Comparison of ENCODE assay signal across 26 cellular contexts in the genomic region with DNA sequence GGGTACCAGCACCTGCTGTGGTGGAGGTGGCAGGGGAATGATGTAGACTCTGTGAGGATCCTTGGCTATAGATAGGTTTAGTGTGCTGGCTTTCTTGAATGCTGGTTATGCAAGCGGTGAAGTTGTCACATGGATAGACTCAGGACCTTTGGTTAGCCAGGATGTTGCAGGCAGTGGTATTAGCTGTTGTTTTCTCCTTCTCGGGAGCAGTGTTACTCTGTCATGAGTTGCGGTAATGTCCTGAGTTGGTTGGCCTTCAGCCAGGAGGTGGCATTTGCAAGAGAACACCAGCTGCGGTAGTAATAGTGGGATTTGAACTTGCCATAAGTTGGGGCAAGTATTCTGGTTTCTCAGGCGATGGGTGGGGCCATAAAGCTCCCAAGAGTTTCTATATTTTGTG. TPM values are rescaled to one million over a fixed set of nuclear protein-coding genes. Genes with fewer than 3 reads are reported as not detected.
DNase-seq lines count a peak whose midpoint lies in the region; ATAC-seq and TF ChIP-seq lines count a peak whose summit lies in the region.
"Had no signal": no experiment of that assay in that cellular context is flagged by ENCODE, and none has a peak within 500 bp of the region (broad histone marks: within the 10 kb centered on the region; RNA-seq: fewer than 3 reads in every experiment).

No MANE protein-coding gene starts in this region.

- ATAC-seq in WTC11 (no peak), GM18517 (IDR thresholded peaks at IDR 0.05; ENCODE audit: unreplicated experiment) (no peak), HG02678 (IDR thresholded peaks at IDR 0.05; ENCODE audit: unreplicated experiment) (no peak)
- ATAC-seq: CD8-positive, alpha-beta T cell; esophagus mucosa; HepG2; PC-3 had no signal

- H3K36me3 ChIP-seq in endodermal cell (ENCODE audit: control insufficient read depth, insufficient read depth, low read length), result peaks cover 38% of the 10 kb centered on the region
- H3K36me3 ChIP-seq: neutrophil had no signal

- H3K9ac ChIP-seq in endodermal cell (ENCODE audit: extremely low read depth, low read length, poor library complexity, severe bottlenecking), result no peak overlapping the region
- H3K9ac ChIP-seq: GM23248 had no signal

- H3K9me3 ChIP-seq in endodermal cell (ENCODE audit: control insufficient read depth, low read length), result peaks cover 11% of the 10 kb centered on the region
- H3K9me3 ChIP-seq: neutrophil had no signal

- H3K4me3 ChIP-seq in endodermal cell (ENCODE audit: low read length) (no peak overlapping the region), retinal pigment epithelial cell (ENCODE audit: low read length) (no peak overlapping the region)
- H3K4me3 ChIP-seq: GM23248, skin epidermis, tibial nerve had no signal

- no peaks in the 10 kb centered on the region for H3K27me3 ChIP-seq in endodermal cell (ENCODE audit: control insufficient read depth, insufficient read depth, low read length, poor library complexity, severe bottlenecking)
- H3K27me3 ChIP-seq: brain microvascular endothelial cell, neutrophil, tibial nerve had no signal

- H3K4me1 Mint-ChIP-seq in activated CD4-positive, alpha-beta T cell treated with anti-CD3 and anti-CD28 coated beads, Interleukin-2, amount 10 ng/mL, durations not matched to agents 7 days and 5 days, result peaks cover 64% of the 10 kb centered on the region
- H3K4me1 Mint-ChIP-seq in WTC11 (peaks cover 22% of the 10 kb centered on the region), endodermal cell (no peaks in the 10 kb centered on the region)

- H3K4me3 Mint-ChIP-seq in activated CD4-positive, alpha-beta T cell treated with anti-CD3 and anti-CD28 coated beads, Interleukin-2, amount 10 ng/mL, durations not matched to agents 7 days and 5 days, result no peak overlapping the region
- H3K4me3 Mint-ChIP-seq in WTC11 (no peak overlapping the region), endodermal cell (no peak overlapping the region)
- H3K4me3 Mint-ChIP-seq: CD8-positive, alpha-beta T cell had no signal

- H3K27ac ChIP-seq in endodermal cell (ENCODE audit: low read depth, low read length), result no peak overlapping the region
- H3K27ac ChIP-seq: brain microvascular endothelial cell, GM23248, neutrophil, skin epidermis, tibial nerve had no signal

- H3K36me3 Mint-ChIP-seq in activated CD4-positive, alpha-beta T cell treated with anti-CD3 and anti-CD28 coated beads, Interleukin-2, amount 10 ng/mL, durations not matched to agents 7 days and 5 days (ENCODE audit: low read depth), result peaks cover 97% of the 10 kb centered on the region
- H3K36me3 Mint-ChIP-seq in WTC11 (peaks cover 56% of the 10 kb centered on the region), endodermal cell (ENCODE audit: low read depth) (peaks cover 70% of the 10 kb centered on the region)

- POLR2A ChIA-PET in activated CD4-positive, alpha-beta T cell treated with anti-CD3 and anti-CD28 coated beads, Interleukin-2, amount 10 ng/mL, durations not matched to agents 7 days and 5 days (lab: Charles Lee), result no interaction called here
- POLR2A ChIA-PET in WTC11 (lab: Charles Lee), result no interaction called here

- CTCF ChIA-PET in activated CD4-positive, alpha-beta T cell treated with anti-CD3 and anti-CD28 coated beads, Interleukin-2, amount 10 ng/mL, durations not matched to agents 7 days and 5 days (lab: Charles Lee), result interaction anchor here (1.4 kb wide), 1 partner anchor 16 kb away, joined by 3 read pairs; no protein-coding TSS in a partner anchor
- CTCF ChIA-PET in WTC11 (lab: Charles Lee), result no interaction called here

- TF ChIP-seq CTCF in WTC11 (IDR thresholded peaks at IDR 0.05), result no peak
- no peak for TF ChIP-seq CTCF in endodermal cell (conservative IDR thresholded peaks at IDR 0.05)
- TF ChIP-seq CTCF in retinal pigment epithelial cell (conservative IDR thresholded peaks at IDR 0.05; ENCODE audit: low read depth, low read length), result no peak

- no peaks in the 10 kb centered on the region for H3K4me1 ChIP-seq in endodermal cell (ENCODE audit: control insufficient read depth, insufficient read depth, low read length)

- 89 to 92% methylated on average over 4 to 5 of the region's 5 CpGs for WGBS in endodermal cell (ENCODE audit: insufficient coverage in 1 of 2, insufficient read length in 1 of 2), 2 experiments

- no peak for DNase-seq in activated CD4-positive, alpha-beta T cell treated with anti-CD3 and anti-CD28 coated beads, Interleukin-2, amount 10 ng/mL, durations not matched to agents 7 days and 5 days
- no peak for DNase-seq in activated CD4-positive, alpha-beta T cell treated with anti-CD3 and anti-CD28 coated beads, Interleukin-2, amount 50 U/mL, for 48 hours
- DNase-seq in WTC11 (ENCODE audit: low spot score) (no peak), endodermal cell (no peak), retinal pigment epithelial cell (ENCODE audit: low read depth) (peak; percentile 19), ureter (ENCODE audit: low spot score) (no peak)
- DNase-seq: activated T-cell treated with anti-CD3 and anti-CD28 coated beads for 4 hours; amniotic stem cell; brain microvascular endothelial cell; CD8-positive, alpha-beta T cell; effector CD4-positive, alpha-beta T cell; EL; foreskin fibroblast; GM23248; mesenchymal stem cell; NCI-H510A treated with DMSO at 0.1 percent for 48 hours; PC-3; SHP77 had no signal

- H3K27me3 Mint-ChIP-seq in activated CD4-positive, alpha-beta T cell treated with anti-CD3 and anti-CD28 coated beads, Interleukin-2, amount 10 ng/mL, durations not matched to agents 7 days and 5 days, result no peaks in the 10 kb centered on the region
- H3K27me3 Mint-ChIP-seq in WTC11 (ENCODE audit: low read depth) (no peaks in the 10 kb centered on the region), endodermal cell (ENCODE audit: insufficient read depth) (no peaks in the 10 kb centered on the region)
- H3K27me3 Mint-ChIP-seq: progenitor cell of endocrine pancreas had no signal

- H3K27ac Mint-ChIP-seq in activated CD4-positive, alpha-beta T cell treated with anti-CD3 and anti-CD28 coated beads, Interleukin-2, amount 10 ng/mL, durations not matched to agents 7 days and 5 days, result peak overlapping the region; percentile 2
- H3K27ac Mint-ChIP-seq in WTC11 (peak overlapping the region; percentile 26), endodermal cell (peak overlapping the region; percentile 6)
- H3K27ac Mint-ChIP-seq: CD8-positive, alpha-beta T cell; progenitor cell of endocrine pancreas had no signal

- H3K9me3 Mint-ChIP-seq in activated CD4-positive, alpha-beta T cell treated with anti-CD3 and anti-CD28 coated beads, Interleukin-2, amount 10 ng/mL, durations not matched to agents 7 days and 5 days, result peaks cover 19% of the 10 kb centered on the region
- peaks cover 22% of the 10 kb centered on the region for H3K9me3 Mint-ChIP-seq in WTC11
- peaks cover 6% of the 10 kb centered on the region for H3K9me3 Mint-ChIP-seq in endodermal cell

TF ChIP-seq in WTC11, 78 proteins besides CTCF, POLR2A, EP300 and RAD21 (continues in another document):
- TF ChIP-seq, protein P1, sequence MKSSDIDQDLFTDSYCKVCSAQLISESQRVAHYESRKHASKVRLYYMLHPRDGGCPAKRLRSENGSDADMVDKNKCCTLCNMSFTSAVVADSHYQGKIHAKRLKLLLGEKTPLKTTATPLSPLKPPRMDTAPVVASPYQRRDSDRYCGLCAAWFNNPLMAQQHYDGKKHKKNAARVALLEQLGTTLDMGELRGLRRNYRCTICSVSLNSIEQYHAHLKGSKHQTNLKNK (CRISPR knock-in tag; IDR thresholded peaks at IDR 0.05), result no peak
- TF ChIP-seq, protein P2, sequence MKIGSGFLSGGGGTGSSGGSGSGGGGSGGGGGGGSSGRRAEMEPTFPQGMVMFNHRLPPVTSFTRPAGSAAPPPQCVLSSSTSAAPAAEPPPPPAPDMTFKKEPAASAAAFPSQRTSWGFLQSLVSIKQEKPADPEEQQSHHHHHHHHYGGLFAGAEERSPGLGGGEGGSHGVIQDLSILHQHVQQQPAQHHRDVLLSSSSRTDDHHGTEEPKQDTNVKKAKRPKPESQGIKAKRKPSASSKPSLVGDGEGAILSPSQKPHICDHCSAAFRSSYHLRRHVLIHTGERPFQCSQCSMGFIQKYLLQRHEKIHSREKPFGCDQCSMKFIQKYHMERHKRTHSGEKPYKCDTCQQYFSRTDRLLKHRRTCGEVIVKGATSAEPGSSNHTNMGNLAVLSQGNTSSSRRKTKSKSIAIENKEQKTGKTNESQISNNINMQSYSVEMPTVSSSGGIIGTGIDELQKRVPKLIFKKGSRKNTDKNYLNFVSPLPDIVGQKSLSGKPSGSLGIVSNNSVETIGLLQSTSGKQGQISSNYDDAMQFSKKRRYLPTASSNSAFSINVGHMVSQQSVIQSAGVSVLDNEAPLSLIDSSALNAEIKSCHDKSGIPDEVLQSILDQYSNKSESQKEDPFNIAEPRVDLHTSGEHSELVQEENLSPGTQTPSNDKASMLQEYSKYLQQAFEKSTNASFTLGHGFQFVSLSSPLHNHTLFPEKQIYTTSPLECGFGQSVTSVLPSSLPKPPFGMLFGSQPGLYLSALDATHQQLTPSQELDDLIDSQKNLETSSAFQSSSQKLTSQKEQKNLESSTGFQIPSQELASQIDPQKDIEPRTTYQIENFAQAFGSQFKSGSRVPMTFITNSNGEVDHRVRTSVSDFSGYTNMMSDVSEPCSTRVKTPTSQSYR (CRISPR knock-in tag; IDR thresholded peaks at IDR 0.05), result no peak
- TF ChIP-seq ZNF263 (CRISPR knock-in tag; IDR thresholded peaks at IDR 0.05; ENCODE audit: low read depth) (no peak), ZNF396 (CRISPR knock-in tag; IDR thresholded peaks at IDR 0.05; ENCODE audit: borderline replicate concordance) (no peak), SOX15 (CRISPR knock-in tag; IDR thresholded peaks at IDR 0.05) (no peak), CREB1 (CRISPR knock-in tag; IDR thresholded peaks at IDR 0.05) (no peak), ZBTB21 (CRISPR knock-in tag; IDR thresholded peaks at IDR 0.05; ENCODE audit: borderline replicate concordance) (no peak)
- TF ChIP-seq, protein P3, sequence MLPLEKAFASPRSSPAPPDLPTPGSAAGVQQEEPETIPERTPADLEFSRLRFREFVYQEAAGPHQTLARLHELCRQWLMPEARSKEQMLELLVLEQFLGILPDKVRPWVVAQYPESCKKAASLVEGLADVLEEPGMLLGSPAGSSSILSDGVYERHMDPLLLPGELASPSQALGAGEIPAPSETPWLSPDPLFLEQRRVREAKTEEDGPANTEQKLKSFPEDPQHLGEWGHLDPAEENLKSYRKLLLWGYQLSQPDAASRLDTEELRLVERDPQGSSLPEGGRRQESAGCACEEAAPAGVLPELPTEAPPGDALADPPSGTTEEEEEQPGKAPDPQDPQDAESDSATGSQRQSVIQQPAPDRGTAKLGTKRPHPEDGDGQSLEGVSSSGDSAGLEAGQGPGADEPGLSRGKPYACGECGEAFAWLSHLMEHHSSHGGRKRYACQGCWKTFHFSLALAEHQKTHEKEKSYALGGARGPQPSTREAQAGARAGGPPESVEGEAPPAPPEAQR (CRISPR knock-in tag; IDR thresholded peaks at IDR 0.05), result no peak

RNA-seq across cellular contexts. Expression of a gene that starts 10.8 kb away (rescaled TPM):
- 10 to 100 TPM; 40.7 to 42.5 TPM for total RNA-seq in activated CD4-positive, alpha-beta T cell treated with anti-CD3 and anti-CD28 coated beads, Interleukin-2, amount 10 ng/mL, durations not matched to agents 7 days and 5 days
- total RNA-seq in WTC11 (2021), result 32.2 to 43.0 TPM (median 37.4 TPM) in 3 replicates
- 10 to 100 TPM; 30.2 to 41.7 TPM for total RNA-seq in endodermal cell
- polyA plus RNA-seq in endodermal cell (2013, experiment 1 of 2), result 36.3 TPM
- 30.4 TPM for polyA plus RNA-seq in endodermal cell (2013, experiment 2 of 2)
- 43.0 TPM for total RNA-seq in ureter
